ENCODE assay signal across 19 cellular contexts in genomic region chr9:133491656-133491925, GRCh38. TPM values are rescaled to one million over a fixed set of nuclear protein-coding genes. Genes with fewer than 3 reads are reported as not detected.
"Had no signal": no experiment of that assay in that cellular context is flagged by ENCODE, and none has a peak within 500 bp of the region (broad histone marks: within the 10 kb centered on the region; RNA-seq: fewer than 3 reads in every experiment).

No MANE protein-coding gene starts in this region.

- H3K27me3 Mint-ChIP-seq: activated CD4-positive, alpha-beta T cell treated with anti-CD3 and anti-CD28 coated beads for 36 hours; activated CD8-positive, alpha-beta T cell treated with anti-CD3 and anti-CD28 coated beads for 36 hours; activated naive CD4-positive, alpha-beta T cell treated with anti-CD3 and anti-CD28 coated beads, Interleukin-2, amount 50 U/mL, for 24 hours had no signal

- H3K4me3 Mint-ChIP-seq: activated CD4-positive, alpha-beta T cell treated with anti-CD3 and anti-CD28 coated beads for 36 hours; activated CD8-positive, alpha-beta T cell treated with anti-CD3 and anti-CD28 coated beads for 36 hours; activated naive CD4-positive, alpha-beta T cell treated with anti-CD3 and anti-CD28 coated beads, Interleukin-2, amount 50 U/mL, for 24 hours; activated T-cell treated with anti-CD3 and anti-CD28 coated beads, Interleukin-2, amount 50 U/mL, for 4 hours; memory B cell; nephron had no signal

- H3K27ac Mint-ChIP-seq: activated CD4-positive, alpha-beta T cell treated with anti-CD3 and anti-CD28 coated beads for 36 hours; activated CD8-positive, alpha-beta T cell treated with anti-CD3 and anti-CD28 coated beads for 36 hours; activated naive CD4-positive, alpha-beta T cell treated with anti-CD3 and anti-CD28 coated beads, Interleukin-2, amount 50 U/mL, for 24 hours; memory B cell had no signal

- H3K9me3 Mint-ChIP-seq: activated CD8-positive, alpha-beta T cell treated with anti-CD3 and anti-CD28 coated beads for 36 hours; activated naive CD4-positive, alpha-beta T cell treated with anti-CD3 and anti-CD28 coated beads, Interleukin-2, amount 50 U/mL, for 24 hours; activated T-cell treated with anti-CD3 and anti-CD28 coated beads, Interleukin-2, amount 50 U/mL, for 4 hours; memory B cell; nephron had no signal

- H3K27me3 ChIP-seq: colonic mucosa, right lobe of liver, vagina had no signal

- H3K4me1 ChIP-seq: colonic mucosa, prostate gland, right lobe of liver had no signal

- H3K4me3 ChIP-seq: colonic mucosa, esophagus squamous epithelium, prostate gland, right lobe of liver, thoracic aorta, vagina had no signal

- H3K36me3 ChIP-seq: colonic mucosa, esophagus squamous epithelium, prostate gland, right lobe of liver, thoracic aorta, vagina had no signal

- ATAC-seq: activated CD4-positive, alpha-beta T cell treated with anti-CD3 and anti-CD28 coated beads for 36 hours; activated CD8-positive, alpha-beta T cell treated with anti-CD3 and anti-CD28 coated beads for 36 hours; activated T-cell treated with anti-CD3 and anti-CD28 coated beads, Interleukin-2, amount 50 U/mL, for 4 hours; right lobe of liver had no signal

- H3K36me3 Mint-ChIP-seq: activated naive CD4-positive, alpha-beta T cell treated with anti-CD3 and anti-CD28 coated beads, Interleukin-2, amount 50 U/mL, for 24 hours; memory B cell had no signal

- H3K27ac ChIP-seq: colonic mucosa, right lobe of liver, vagina had no signal

- H3K4me1 Mint-ChIP-seq: activated naive CD4-positive, alpha-beta T cell treated with anti-CD3 and anti-CD28 coated beads, Interleukin-2, amount 50 U/mL, for 24 hours; memory B cell had no signal

- DNase-seq: activated CD4-positive, alpha-beta T cell treated with anti-CD3 and anti-CD28 coated beads for 36 hours; activated CD8-positive, alpha-beta T cell treated with anti-CD3 and anti-CD28 coated beads for 36 hours; activated effector memory CD4-positive, alpha-beta T cell treated with Interleukin-2 at 50 U/mL for 16 hours; activated T-cell treated with anti-CD3 and anti-CD28 coated beads, Interleukin-2, amount 50 U/mL, for 4 hours; colonic mucosa; esophagus squamous epithelium; occipital lobe; stimulated activated CD4-positive, alpha-beta T cell treated with anti-CD3 and anti-CD28 coated beads, Interleukin-2, amount 100 ng/mL, for 24 hours; T-helper 2 cell had no signal

- H3K9me3 ChIP-seq: colonic mucosa, esophagus squamous epithelium, prostate gland, right lobe of liver, thoracic aorta, vagina had no signal

RNA-seq across cellular contexts. Expression of gene MYMK, which starts 33.2 kb away (rescaled TPM):
- total RNA-seq: activated CD4-positive, alpha-beta T cell treated with anti-CD3 and anti-CD28 coated beads for 36 hours; activated CD8-positive, alpha-beta T cell treated with anti-CD3 and anti-CD28 coated beads for 36 hours; activated T-cell treated with anti-CD3 and anti-CD28 coated beads, Interleukin-2, amount 50 U/mL, for 4 hours; cardiac septum; colonic mucosa; esophagus squamous epithelium; fibroblast of villous mesenchyme; mucosa of gallbladder; occipital lobe; prostate gland; right lobe of liver; thoracic aorta; vagina had no signal
